In genomic region chr7:63901204-63901506, GRCh38 we compare ENCODE assay signal across 8 cellular contexts.
DNase-seq lines count a peak whose midpoint lies in the region; ATAC-seq and TF ChIP-seq lines count a peak whose summit lies in the region.
"Not testable (repeated sequence)": the region's sequence is repeated elsewhere in the genome, so short reads cannot be mapped to it uniquely, and the experiment has no call there.

No MANE protein-coding gene starts in this region.

- not testable (repeated sequence) for H3K9me3 ChIP-seq in CD4-positive, alpha-beta T cell (ENCODE audit: control insufficient read depth, low read length); Peyer's patch; colonic mucosa; mucosa of rectum (ENCODE audit: control insufficient read depth in 2 of 2, low read length in 2 of 2); skeletal muscle satellite cell (replicated peaks; ENCODE audit: low read length)
- peaks cover 0 to 11% (median 0%) of the 10 kb centered on the region in 3 donors for H3K9me3 ChIP-seq in tibial artery

- H3K9ac ChIP-seq in colonic mucosa (ENCODE audit: low read depth in 2 of 2, low read length in 2 of 2) (peak overlapping the region in 1 of 2 donors; percentile 39), mucosa of rectum (ENCODE audit: low read depth in 1 of 2, low read length in 2 of 2) (peak overlapping the region in 1 of 2 donors; percentile 66)
- H3K9ac ChIP-seq in skeletal muscle satellite cell (ENCODE audit: low read depth, low read length) = not testable (repeated sequence)

- not testable (repeated sequence) for H3K4me1 ChIP-seq in Peyer's patch; colonic mucosa; mucosa of rectum (ENCODE audit: control insufficient read depth in 2 of 2, insufficient read depth in 2 of 2, low read length in 2 of 2); skeletal muscle satellite cell (ENCODE audit: control insufficient read depth, insufficient read depth, low read length)
- H3K4me1 ChIP-seq in tibial artery = peaks cover 0 to 15% (median 5%) of the 10 kb centered on the region in 4 donors

- H3K27ac ChIP-seq in CD4-positive, alpha-beta T cell (ENCODE audit: low read depth, low read length); colonic mucosa: not testable (repeated sequence)
- H3K27ac ChIP-seq in Peyer's patch (peak overlapping the region in 2 of 4 donors; percentile 52 to 64), mucosa of rectum (ENCODE audit: low read depth in 2 of 2, low read length in 2 of 2) (peak overlapping the region in 1 of 2 donors; percentile 52), tibial artery (peak overlapping the region; percentile 55 to 57)

- H3K36me3 Mint-ChIP-seq in CD4-positive, alpha-beta T cell (ENCODE audit: low read depth) = peaks cover 26% of the 10 kb centered on the region
- not testable (repeated sequence) for H3K36me3 Mint-ChIP-seq in activated T-cell treated with anti-CD3 and anti-CD28 coated beads, Interleukin-2, amount 50 U/mL, for 4 hours (ENCODE audit: insufficient read depth)

- not testable (repeated sequence) for H3K9me3 Mint-ChIP-seq in CD4-positive, alpha-beta T cell
- peaks cover 17% of the 10 kb centered on the region for H3K9me3 Mint-ChIP-seq in activated T-cell treated with anti-CD3 and anti-CD28 coated beads, Interleukin-2, amount 50 U/mL, for 4 hours

- H3K27ac Mint-ChIP-seq in CD4-positive, alpha-beta T cell = peak overlapping the region; percentile 84

- H3K4me3 Mint-ChIP-seq in CD4-positive, alpha-beta T cell = peak overlapping the region; percentile 99
- H3K4me3 Mint-ChIP-seq in activated T-cell treated with anti-CD3 and anti-CD28 coated beads, Interleukin-2, amount 50 U/mL, for 4 hours = peak overlapping the region; percentile 96

- not testable (repeated sequence) for H3K27me3 ChIP-seq in CD4-positive, alpha-beta T cell (ENCODE audit: control insufficient read depth, insufficient read depth, low read length); Peyer's patch; colonic mucosa; mucosa of rectum (ENCODE audit: control insufficient read depth in 2 of 2, insufficient read depth in 2 of 2, low read length in 2 of 2); skeletal muscle satellite cell (ENCODE audit: control insufficient read depth, insufficient read depth, low read length); tibial artery

- intact Hi-C loops in CD4-positive, alpha-beta T cell (cut with DNase I, micrococcal nuclease) = loop anchor here (1.0 to 5.0 kb wide), 4 partner anchors 24 to 1136 kb away; partner anchors contain the start of genes ZNF680 (in 1 of the 2) and ZNF736 (in 1 of the 2)
- intact Hi-C loops in colonic mucosa (cut with DNase I) = loop anchor here (10.0 kb wide), 1 partner anchor 1104 kb away; the partner anchor contains the start of gene ERV3-1
- intact Hi-C loops in left ventricle myocardium superior (cut with micrococcal nuclease); tibial artery (cut with DNase I; ENCODE audit: low total_unique reads): not testable (repeated sequence)

- CTCF ChIA-PET in CD4-positive, alpha-beta T cell (lab: Charles Lee) = interaction anchor here (1.0 kb wide), 1 partner anchor 20 kb away, joined by 3 read pairs; no protein-coding TSS in a partner anchor

- not testable (repeated sequence) for DNase-seq in CD4-positive, alpha-beta T cell; Peyer's patch; activated T-cell treated with anti-CD3 and anti-CD28 coated beads, Interleukin-2, amount 50 U/mL, for 4 hours; tibial artery
- DNase-seq in colonic mucosa (peak; percentile 21), left ventricle myocardium superior (peak; percentile 33)

- H3K4me3 ChIP-seq in Peyer's patch (peak overlapping the region; percentile 35 to 71 (median 46)), colonic mucosa (peak overlapping the region; percentile 51), mucosa of rectum (ENCODE audit: low read length in 2 of 2) (peak overlapping the region; percentile 83 to 91), skeletal muscle satellite cell (ENCODE audit: low read length) (peak overlapping the region; percentile 54), tibial artery (peak overlapping the region; percentile 58 to 79)

- not testable (repeated sequence) for H3K27me3 Mint-ChIP-seq in CD4-positive, alpha-beta T cell; activated T-cell treated with anti-CD3 and anti-CD28 coated beads, Interleukin-2, amount 50 U/mL, for 4 hours (ENCODE audit: low read depth)

- not testable (repeated sequence) for ATAC-seq in CD4-positive, alpha-beta T cell (ENCODE audit: poor library complexity)
- peak in 1 of 2 donors; percentile 2 for ATAC-seq in activated T-cell treated with anti-CD3 and anti-CD28 coated beads, Interleukin-2, amount 50 U/mL, for 4 hours
- ATAC-seq in left ventricle myocardium superior = peak; percentile 36

- TF ChIP-seq CTCF in CD4-positive, alpha-beta T cell (IDR thresholded peaks at IDR 0.05); Peyer's patch (IDR thresholded peaks at IDR 0.05); colonic mucosa (IDR thresholded peaks at IDR 0.05); tibial artery (IDR thresholded peaks at IDR 0.05): not testable (repeated sequence)

- H3K4me1 Mint-ChIP-seq in CD4-positive, alpha-beta T cell (ENCODE audit: low read depth) = peaks cover 12% of the 10 kb centered on the region
- not testable (repeated sequence) for H3K4me1 Mint-ChIP-seq in activated T-cell treated with anti-CD3 and anti-CD28 coated beads, Interleukin-2, amount 50 U/mL, for 4 hours (ENCODE audit: low read depth)

- TF ChIP-seq POLR2A in Peyer's patch (IDR thresholded peaks at IDR 0.05) = not testable (repeated sequence)

- H3K36me3 ChIP-seq in Peyer's patch; colonic mucosa; mucosa of rectum (ENCODE audit: control insufficient read depth in 2 of 2, insufficient read depth in 2 of 2, low read length in 2 of 2); skeletal muscle satellite cell (ENCODE audit: insufficient read depth, low read length); tibial artery: not testable (repeated sequence)

- POLR2A ChIA-PET in CD4-positive, alpha-beta T cell (lab: Charles Lee) = interaction anchor here (1.0 to 2.9 kb wide), 10 partner anchors 22 to 1105 kb away, joined by 3 to 53 read pairs (median 6); partner anchors contain the start of genes ERV3-1, ZNF107, ZNF138 and ZNF727

- H3K4me2 ChIP-seq in skeletal muscle satellite cell (ENCODE audit: low read length) = peak overlapping the region; percentile 50
